In the genomic region with DNA sequence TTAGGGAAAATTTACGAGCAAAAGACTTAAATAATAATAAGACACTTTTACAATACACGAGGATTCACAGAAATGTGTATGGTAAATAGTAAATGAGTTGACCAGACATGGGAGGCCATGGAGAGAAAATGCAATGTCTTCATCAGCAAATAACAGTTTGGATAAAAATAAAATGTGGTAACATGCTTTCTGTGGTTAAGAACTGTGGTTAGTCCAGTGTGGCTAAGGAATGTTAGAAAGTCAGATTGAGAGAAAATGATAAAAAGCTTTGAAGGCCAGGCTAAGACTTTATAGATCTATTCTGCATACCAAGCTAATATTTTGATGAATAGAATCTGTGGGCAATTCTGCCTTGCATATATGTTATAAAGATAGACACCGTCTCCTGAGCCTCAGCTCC, we compare ENCODE assay signal across 25 cellular contexts.
"Had no signal": no experiment of that assay in that cellular context is flagged by ENCODE, and none has a peak within 500 bp of the region (broad histone marks: within the 10 kb centered on the region; RNA-seq: fewer than 3 reads in every experiment).

No MANE protein-coding gene starts in this region.

- H3K9me3 Mint-ChIP-seq: memory B cell, nephron had no signal

- DNase-seq: cortex of kidney; effector memory CD8-positive, alpha-beta T cell; glutamatergic neuron; immature natural killer cell; left cardiac atrium; left ventricle myocardium inferior; lower lobe of right lung; midbrain; naive B cell; occipital lobe; pancreas; right cardiac atrium; stimulated activated CD4-positive, alpha-beta T cell treated with anti-CD3 and anti-CD28 coated beads, Interleukin-4, amount 100 ng/mL, for 1 hour; stimulated activated CD8-positive, alpha-beta memory T cell treated with anti-CD3 and anti-CD28 coated beads, Interleukin-4, amount 100 ng/mL, for 48 hours; stimulated activated naive CD8-positive, alpha-beta T cell treated with anti-CD3 and anti-CD28 coated beads, Interleukin-15, Interleukin-2, amounts not matched to agents 100 U/mL and 50 U/mL, for 24 hours; thyroid gland had no signal

- H3K4me1 Mint-ChIP-seq: immature natural killer cell; memory B cell; naive B cell; stimulated activated effector memory CD8-positive, alpha-beta T cell treated with anti-CD3 and anti-CD28 coated beads, Interleukin-12 subunit alpha, Interleukin-12 subunit beta, amount 100 ng/mL, for 72 hours had no signal

- H3K36me3 Mint-ChIP-seq: immature natural killer cell; memory B cell; naive B cell; stimulated activated effector memory CD8-positive, alpha-beta T cell treated with anti-CD3 and anti-CD28 coated beads, Interleukin-12 subunit alpha, Interleukin-12 subunit beta, amount 100 ng/mL, for 72 hours; type B pancreatic cell had no signal

- H3K27ac Mint-ChIP-seq: effector memory CD8-positive, alpha-beta T cell; immature natural killer cell; memory B cell; naive B cell; nephron; progenitor cell of endocrine pancreas; stimulated activated effector memory CD8-positive, alpha-beta T cell treated with anti-CD3 and anti-CD28 coated beads, Interleukin-12 subunit alpha, Interleukin-12 subunit beta, amount 100 ng/mL, for 72 hours; type B pancreatic cell had no signal

- H3K27me3 Mint-ChIP-seq: effector memory CD8-positive, alpha-beta T cell; memory B cell; naive B cell; type B pancreatic cell had no signal

- H3K36me3 ChIP-seq: esophagus muscularis mucosa, gastroesophageal sphincter, left ventricle myocardium inferior, lower lobe of right lung, pancreas, suprapubic skin, thyroid gland had no signal

- H3K4me3 Mint-ChIP-seq: effector memory CD8-positive, alpha-beta T cell; immature natural killer cell; memory B cell; naive B cell; nephron; stimulated activated effector memory CD8-positive, alpha-beta T cell treated with anti-CD3 and anti-CD28 coated beads, Interleukin-12 subunit alpha, Interleukin-12 subunit beta, amount 100 ng/mL, for 72 hours; type B pancreatic cell had no signal

- H3K4me1 ChIP-seq: esophagus muscularis mucosa, gastroesophageal sphincter, left ventricle myocardium inferior, lower lobe of right lung, pancreas, suprapubic skin, thyroid gland had no signal

- H3K4me3 ChIP-seq: esophagus muscularis mucosa, gastroesophageal sphincter, left ventricle myocardium inferior, lower lobe of right lung, pancreas, suprapubic skin, thyroid gland had no signal

- H3K9me3 ChIP-seq: esophagus muscularis mucosa, gastroesophageal sphincter, left ventricle myocardium inferior, lower lobe of right lung, pancreas, suprapubic skin, thyroid gland had no signal

- H3K27me3 ChIP-seq: esophagus muscularis mucosa, pancreas, suprapubic skin, thyroid gland had no signal

- H3K27ac ChIP-seq: epithelial cell of prostate, esophagus muscularis mucosa, gastroesophageal sphincter, left ventricle myocardium inferior, lower lobe of right lung, pancreas, suprapubic skin, thyroid gland had no signal

- ATAC-seq: effector memory CD8-positive, alpha-beta T cell; gastroesophageal sphincter; left cardiac atrium; lower lobe of right lung; pancreas; right cardiac atrium; stimulated activated effector memory CD8-positive, alpha-beta T cell treated with anti-CD3 and anti-CD28 coated beads, Interleukin-12 subunit alpha, Interleukin-12 subunit beta, amount 100 ng/mL, for 72 hours; stimulated activated naive CD8-positive, alpha-beta T cell treated with anti-CD3 and anti-CD28 coated beads, Interleukin-15, Interleukin-2, amounts not matched to agents 100 U/mL and 50 U/mL, for 24 hours had no signal
